Comparison of ENCODE assay signal across 11 cellular contexts in the genomic region with DNA sequence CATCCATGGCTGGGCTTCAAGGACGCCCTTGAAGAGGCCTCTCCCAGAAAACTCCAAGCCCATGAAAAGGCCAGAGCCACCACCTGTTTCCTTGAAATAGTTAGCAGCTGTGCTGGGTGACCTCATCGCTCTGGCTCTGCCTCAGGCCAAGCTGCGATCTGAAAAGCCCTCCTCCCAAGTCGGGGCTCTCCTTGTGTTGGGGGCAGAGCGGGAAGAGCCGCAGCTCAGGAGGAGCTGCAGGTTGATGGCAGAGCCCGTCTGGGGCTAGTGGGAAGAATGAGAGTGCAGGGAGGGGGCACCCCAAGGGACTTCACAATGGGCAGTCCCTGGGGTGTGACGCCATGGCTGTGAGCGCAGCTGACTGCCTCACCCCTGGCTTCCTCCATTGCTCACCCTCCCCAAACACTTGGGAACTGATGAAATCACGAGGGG. TPM values are rescaled to one million over a fixed set of nuclear protein-coding genes. Genes with fewer than 3 reads are reported as not detected.
A peak's percentile ranks its signal among the peaks of the same experiment; 100 is the strongest.
DNase-seq lines count a peak whose midpoint lies in the region; ATAC-seq and TF ChIP-seq lines count a peak whose summit lies in the region.
"Had no signal": no experiment of that assay in that cellular context is flagged by ENCODE, and none has a peak within 500 bp of the region (broad histone marks: within the 10 kb centered on the region; RNA-seq: fewer than 3 reads in every experiment).

No MANE protein-coding gene starts in this region.

- H3K27me3 Mint-ChIP-seq in stimulated activated naive CD8-positive, alpha-beta T cell treated with anti-CD3 and anti-CD28 coated beads, Interleukin-15, amount 100 ng/mL, for 72 hours = peaks cover 13% of the 10 kb centered on the region

- WGBS in esophagus muscularis mucosa = 52% methylated on average over 9 of the region's 10 CpGs

- H3K4me1 ChIP-seq in esophagus muscularis mucosa = peaks cover 12 to 26% (median 17%) of the 10 kb centered on the region in 4 donors

- no peaks in the 10 kb centered on the region for H3K9me3 ChIP-seq in esophagus muscularis mucosa

- peak overlapping the region in 1 of 4 donors; percentile 22 for H3K4me3 ChIP-seq in esophagus muscularis mucosa

- peak overlapping the region; percentile 15 to 56 (median 36) for H3K27ac ChIP-seq in esophagus muscularis mucosa (replicated peaks in 1 of 4)

- H3K4me1 Mint-ChIP-seq in stimulated activated naive CD8-positive, alpha-beta T cell treated with anti-CD3 and anti-CD28 coated beads, Interleukin-15, amount 100 ng/mL, for 72 hours = peaks cover 6% of the 10 kb centered on the region

- DNase-seq in Daoy (ENCODE audit: low read depth) (peak; percentile 27), NCI-H2171 treated with DMSO at 0.1 percent for 48 hours (lab: John Stamatoyannopoulos, UW) (peak; percentile 80), esophagus muscularis mucosa (ENCODE audit: extremely low spot score) (no peak), posterior vena cava (ENCODE audit: low spot score) (peak; percentile 84), T1000 (lab: John Stamatoyannopoulos, UW) (no peak), cerebellar cortex (ENCODE audit: low spot score) (no peak), AG08395 (ENCODE audit: low spot score) (no peak)
- no peak for DNase-seq in stimulated activated naive CD8-positive, alpha-beta T cell treated with anti-CD3 and anti-CD28 coated beads, Interleukin-15, amount 100 ng/mL, for 72 hours
- DNase-seq: CD4-positive, CD25-positive, alpha-beta regulatory T cell; Karpas-422 had no signal

- H3K27me3 ChIP-seq in esophagus muscularis mucosa = peaks cover 0 to 44% (median 3%) of the 10 kb centered on the region in 4 donors

- ATAC-seq in stimulated activated naive CD8-positive, alpha-beta T cell treated with anti-CD3 and anti-CD28 coated beads, Interleukin-15, amount 100 ng/mL, for 72 hours = no peak

- H3K27ac Mint-ChIP-seq in stimulated activated naive CD8-positive, alpha-beta T cell treated with anti-CD3 and anti-CD28 coated beads, Interleukin-15, amount 100 ng/mL, for 72 hours = no peak overlapping the region
- H3K27ac Mint-ChIP-seq: activated naive CD8-positive, alpha-beta T cell; CD4-positive, CD25-positive, alpha-beta regulatory T cell had no signal

- no peaks in the 10 kb centered on the region for H3K9me3 Mint-ChIP-seq in stimulated activated naive CD8-positive, alpha-beta T cell treated with anti-CD3 and anti-CD28 coated beads, Interleukin-15, amount 100 ng/mL, for 72 hours
- H3K9me3 Mint-ChIP-seq: CD4-positive, CD25-positive, alpha-beta regulatory T cell had no signal

- H3K4me3 Mint-ChIP-seq in stimulated activated naive CD8-positive, alpha-beta T cell treated with anti-CD3 and anti-CD28 coated beads, Interleukin-15, amount 100 ng/mL, for 72 hours = no peak overlapping the region
- H3K4me3 Mint-ChIP-seq: activated naive CD8-positive, alpha-beta T cell; CD4-positive, CD25-positive, alpha-beta regulatory T cell had no signal

- intact Hi-C loops in esophagus muscularis mucosa (cut with DNase I) (no loop called here), posterior vena cava (cut with DNase I) (no loop called here)

- no peak for TF ChIP-seq CTCF in esophagus muscularis mucosa (IDR thresholded peaks at IDR 0.05)

- H3K36me3 ChIP-seq in esophagus muscularis mucosa = no peaks in the 10 kb centered on the region

- no peak for TF ChIP-seq EP300 in esophagus muscularis mucosa (IDR thresholded peaks at IDR 0.05)

- TF ChIP-seq POLR2A in esophagus muscularis mucosa (IDR thresholded peaks at IDR 0.05; ENCODE audit: low read depth) = no peak

RNA-seq across cellular contexts. Expression of gene STON2, which starts 50.0 kb away (rescaled TPM):
- 7.8 and 10.5 TPM in 2 replicates for total RNA-seq in Daoy (2014; rRNA removed; shearing (Covaris generic))
- total RNA-seq in esophagus muscularis mucosa (1 to 10 TPM; 7.6 to 9.6 (median 8.8) TPM), posterior vena cava (10 to 100 TPM; 20.5 to 25.1 TPM)

Comparison
In these comparisons a context has a peak if more than half of its experiments do, and no peak if none do; other contexts are left out.
1. DNase-seq: peak in Daoy (single experiment), NCI-H2171 treated with DMSO at 0.1 percent for 48 hours (single experiment) and posterior vena cava (single experiment); none in esophagus muscularis mucosa (single experiment), T1000 (single experiment), cerebellar cortex (single experiment), stimulated activated naive CD8-positive, alpha-beta T cell treated with anti-CD3 and anti-CD28 coated beads, Interleukin-15, amount 100 ng/mL, for 72 hours (0 of 2) and AG08395 (single experiment).